1 cellular context compared by ENCODE assay signal in the genomic region with DNA sequence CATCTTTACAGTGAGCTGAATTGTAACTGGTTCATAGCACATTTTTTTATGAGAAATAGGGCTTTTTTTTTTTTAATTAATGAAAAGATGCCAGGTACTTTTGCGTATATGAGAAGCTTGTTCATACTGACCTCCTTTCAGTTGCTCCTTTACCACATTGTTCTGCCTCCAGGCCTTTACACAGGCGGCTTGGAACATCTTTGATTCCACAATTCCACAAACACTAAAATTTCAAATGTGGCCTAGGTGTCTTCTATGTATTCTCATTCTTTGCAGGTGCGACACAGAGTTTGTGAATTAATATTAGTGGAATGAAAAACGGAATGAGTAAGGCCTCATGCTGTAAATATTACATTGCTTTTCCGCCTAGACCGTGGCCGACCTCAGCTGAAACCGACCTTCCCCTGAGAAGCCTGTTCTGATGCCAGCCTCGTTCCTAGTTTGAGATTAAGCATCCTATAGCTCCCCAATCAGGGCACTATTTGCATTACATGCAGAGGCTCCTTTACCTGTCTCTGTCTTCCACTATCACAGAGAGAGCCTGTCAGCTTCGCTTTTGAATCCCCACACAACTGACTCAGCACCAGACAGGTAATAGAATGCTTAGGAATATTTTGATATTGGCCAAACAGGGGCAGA.
TF ChIP-seq lines count a peak whose summit lies in the region.

No MANE protein-coding gene starts in this region.

TF ChIP-seq in SK-N-SH treated with all-trans-retinoic acid at 6 μM for 48 hours, 23 proteins besides CTCF, POLR2A, EP300 and RAD21 (continued from another document):
- TF ChIP-seq, protein P1, sequence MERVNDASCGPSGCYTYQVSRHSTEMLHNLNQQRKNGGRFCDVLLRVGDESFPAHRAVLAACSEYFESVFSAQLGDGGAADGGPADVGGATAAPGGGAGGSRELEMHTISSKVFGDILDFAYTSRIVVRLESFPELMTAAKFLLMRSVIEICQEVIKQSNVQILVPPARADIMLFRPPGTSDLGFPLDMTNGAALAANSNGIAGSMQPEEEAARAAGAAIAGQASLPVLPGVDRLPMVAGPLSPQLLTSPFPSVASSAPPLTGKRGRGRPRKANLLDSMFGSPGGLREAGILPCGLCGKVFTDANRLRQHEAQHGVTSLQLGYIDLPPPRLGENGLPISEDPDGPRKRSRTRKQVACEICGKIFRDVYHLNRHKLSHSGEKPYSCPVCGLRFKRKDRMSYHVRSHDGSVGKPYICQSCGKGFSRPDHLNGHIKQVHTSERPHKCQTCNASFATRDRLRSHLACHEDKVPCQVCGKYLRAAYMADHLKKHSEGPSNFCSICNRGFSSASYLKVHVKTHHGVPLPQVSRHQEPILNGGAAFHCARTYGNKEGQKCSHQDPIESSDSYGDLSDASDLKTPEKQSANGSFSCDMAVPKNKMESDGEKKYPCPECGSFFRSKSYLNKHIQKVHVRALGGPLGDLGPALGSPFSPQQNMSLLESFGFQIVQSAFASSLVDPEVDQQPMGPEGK (CRISPR knock-in tag; IDR thresholded peaks at IDR 0.05; ENCODE audit: borderline replicate concordance) = no peak
- TF ChIP-seq GLIS3 (CRISPR knock-in tag; IDR thresholded peaks at IDR 0.05) (no peak), TCF4 (CRISPR knock-in tag; IDR thresholded peaks at IDR 0.05; ENCODE audit: borderline replicate concordance) (no peak)
